8 cellular contexts compared by ENCODE assay signal in genomic region chr5:140547508-140548299, GRCh38. TPM values are rescaled to one million over a fixed set of nuclear protein-coding genes. Genes with fewer than 3 reads are reported as not detected.
DNase-seq lines count a peak whose midpoint lies in the region; ATAC-seq and TF ChIP-seq lines count a peak whose summit lies in the region.

EIF4EBP3 (plus strand) TSS chr5:140547662; CDS start chr5:140547738, 76 bp downstream.

- H3K4me3 Mint-ChIP-seq in CD4-positive, alpha-beta memory T cell = peak within 1 kb of the TSS; percentile 85 to 93 (median 89)
- peak within 1 kb of the TSS; percentile 77 for H3K4me3 Mint-ChIP-seq in nephron progenitor cell
- peak within 1 kb of the TSS; percentile 84 for H3K4me3 Mint-ChIP-seq in stimulated activated naive CD8-positive, alpha-beta T cell treated with anti-CD3 and anti-CD28 coated beads, Interleukin-15, Interleukin-2, amounts not matched to agents 100 ng/mL and 50 ng/mL, for 24 hours

- peaks cover 30% of the 10 kb centered on the region for H3K4me1 ChIP-seq in CD4-positive, alpha-beta memory T cell (ENCODE audit: insufficient read depth, low read length)

- POLR2A ChIA-PET in CD4-positive, alpha-beta memory T cell (lab: Charles Lee; ENCODE audit: partially characterized antibody) = interaction anchor here (0.6 to 5.3 kb wide), 26 partner anchors 8 to 1069 kb away, joined by 3 to 79 read pairs (median 7); partner anchors contain the start of genes ANKHD1, APBB3, CD14 and HARS1

- no peaks in the 10 kb centered on the region for H3K27me3 Mint-ChIP-seq in CD4-positive, alpha-beta memory T cell
- no peaks in the 10 kb centered on the region for H3K27me3 Mint-ChIP-seq in nephron progenitor cell (ENCODE audit: low read depth, poor library complexity)
- H3K27me3 Mint-ChIP-seq in stimulated activated naive CD8-positive, alpha-beta T cell treated with anti-CD3 and anti-CD28 coated beads, Interleukin-15, Interleukin-2, amounts not matched to agents 100 ng/mL and 50 ng/mL, for 24 hours = no peaks in the 10 kb centered on the region

- H3K4me3 ChIP-seq in CD4-positive, alpha-beta memory T cell (ENCODE audit: low read length in 2 of 2) = peak within 1 kb of the TSS; percentile 57 to 76
- peak within 1 kb of the TSS; percentile 42 to 60 for H3K4me3 ChIP-seq in foreskin fibroblast (ENCODE audit: low read depth in 1 of 2, low read length in 2 of 2)

- H3K9me3 Mint-ChIP-seq in CD4-positive, alpha-beta memory T cell = peaks cover 0 to 3% (median 0%) of the 10 kb centered on the region in 8 donors
- no peaks in the 10 kb centered on the region for H3K9me3 Mint-ChIP-seq in nephron progenitor cell
- H3K9me3 Mint-ChIP-seq in stimulated activated naive CD8-positive, alpha-beta T cell treated with anti-CD3 and anti-CD28 coated beads, Interleukin-15, Interleukin-2, amounts not matched to agents 100 ng/mL and 50 ng/mL, for 24 hours = no peaks in the 10 kb centered on the region

- ATAC-seq in GM19468 (IDR thresholded peaks at IDR 0.05; ENCODE audit: extremely low read depth, unreplicated experiment) = peak; percentile 98

- TF ChIP-seq CTCF in foreskin fibroblast (IDR thresholded peaks at IDR 0.05; ENCODE audit: low read depth, low read length) (peak; percentile 43), nephron progenitor cell (IDR thresholded peaks at IDR 0.05) (peak; percentile 55)

- H3K4me1 Mint-ChIP-seq in CD4-positive, alpha-beta memory T cell = peaks cover 19 to 50% (median 26%) of the 10 kb centered on the region in 4 donors
- peaks cover 31% of the 10 kb centered on the region for H3K4me1 Mint-ChIP-seq in nephron progenitor cell
- H3K4me1 Mint-ChIP-seq in stimulated activated naive CD8-positive, alpha-beta T cell treated with anti-CD3 and anti-CD28 coated beads, Interleukin-15, Interleukin-2, amounts not matched to agents 100 ng/mL and 50 ng/mL, for 24 hours (ENCODE audit: low read depth) = peaks cover 50% of the 10 kb centered on the region

- peaks cover 23 to 48% of the 10 kb centered on the region in 2 donors for H3K36me3 Mint-ChIP-seq in CD4-positive, alpha-beta memory T cell
- peaks cover 47% of the 10 kb centered on the region for H3K36me3 Mint-ChIP-seq in nephron progenitor cell (ENCODE audit: low read depth)
- peaks cover 54% of the 10 kb centered on the region for H3K36me3 Mint-ChIP-seq in stimulated activated naive CD8-positive, alpha-beta T cell treated with anti-CD3 and anti-CD28 coated beads, Interleukin-15, Interleukin-2, amounts not matched to agents 100 ng/mL and 50 ng/mL, for 24 hours (ENCODE audit: low read depth)

- CTCF ChIA-PET in CD4-positive, alpha-beta memory T cell (lab: Charles Lee; ENCODE audit: partially characterized antibody) = interaction anchor here (0.6 to 3.7 kb wide), 22 partner anchors 9 to 175 kb away, joined by 3 to 49 read pairs (median 6); partner anchors contain the start of genes APBB3, CD14, IK and NDUFA2

- H3K27me3 ChIP-seq in CD4-positive, alpha-beta memory T cell (ENCODE audit: insufficient read depth, low read length) = no peaks in the 10 kb centered on the region

- peaks cover 29% of the 10 kb centered on the region for H3K36me3 ChIP-seq in CD4-positive, alpha-beta memory T cell (ENCODE audit: insufficient read depth, low read length)

- H3K27ac Mint-ChIP-seq in CD4-positive, alpha-beta memory T cell = peak within 1 kb of the TSS; percentile 91 to 97 (median 97)
- peak within 1 kb of the TSS; percentile 92 for H3K27ac Mint-ChIP-seq in nephron progenitor cell
- peak within 1 kb of the TSS; percentile 92 for H3K27ac Mint-ChIP-seq in stimulated activated naive CD8-positive, alpha-beta T cell treated with anti-CD3 and anti-CD28 coated beads, Interleukin-15, Interleukin-2, amounts not matched to agents 100 ng/mL and 50 ng/mL, for 24 hours

- intact Hi-C loops in CD4-positive, alpha-beta memory T cell (cut with micrococcal nuclease) = loop anchor here (1.0 kb wide), 4 partner anchors 10 to 100 kb away; partner anchors contain the start of genes APBB3, IK, NDUFA2 and SLC35A4

- peak within 1 kb of the TSS; percentile 77 for H3K27ac ChIP-seq in CD4-positive, alpha-beta memory T cell (ENCODE audit: low read depth, low read length)

- H3K9me3 ChIP-seq in CD4-positive, alpha-beta memory T cell (ENCODE audit: control insufficient read depth in 1 of 2, low read length in 2 of 2) = no peaks in the 10 kb centered on the region

- DNase-seq in CD4-positive, alpha-beta memory T cell = peak; percentile 84 to 92 (median 87)
- DNase-seq in HS-5 (ENCODE audit: low read depth) (peak; percentile 76), RPMI8226 (peak; percentile 82), activated gamma-delta T cell treated with Interleukin-2 at 50 U/mL for 16 hours (peak; percentile 80), foreskin fibroblast (peak; percentile 96 to 99), nephron progenitor cell (peak; percentile 93)

RNA-seq across cellular contexts. Expression of gene EIF4EBP3, which starts in this region (rescaled TPM):
- total RNA-seq in CD4-positive, alpha-beta memory T cell = 10 to 100 TPM; 15.3 to 18.8 TPM
- 10 to 100 TPM; 31.9 to 44.3 TPM for polyA plus RNA-seq in CD4-positive, alpha-beta memory T cell

Comparison
In these comparisons a context has a peak if more than half of its experiments do, and no peak if none do; other contexts are left out.
1. Peak in every context shown above with its lines: DNase-seq, ATAC-seq, H3K4me3 ChIP-seq and H3K27ac ChIP-seq.